1 cellular context compared by ENCODE assay signal in the genomic region with DNA sequence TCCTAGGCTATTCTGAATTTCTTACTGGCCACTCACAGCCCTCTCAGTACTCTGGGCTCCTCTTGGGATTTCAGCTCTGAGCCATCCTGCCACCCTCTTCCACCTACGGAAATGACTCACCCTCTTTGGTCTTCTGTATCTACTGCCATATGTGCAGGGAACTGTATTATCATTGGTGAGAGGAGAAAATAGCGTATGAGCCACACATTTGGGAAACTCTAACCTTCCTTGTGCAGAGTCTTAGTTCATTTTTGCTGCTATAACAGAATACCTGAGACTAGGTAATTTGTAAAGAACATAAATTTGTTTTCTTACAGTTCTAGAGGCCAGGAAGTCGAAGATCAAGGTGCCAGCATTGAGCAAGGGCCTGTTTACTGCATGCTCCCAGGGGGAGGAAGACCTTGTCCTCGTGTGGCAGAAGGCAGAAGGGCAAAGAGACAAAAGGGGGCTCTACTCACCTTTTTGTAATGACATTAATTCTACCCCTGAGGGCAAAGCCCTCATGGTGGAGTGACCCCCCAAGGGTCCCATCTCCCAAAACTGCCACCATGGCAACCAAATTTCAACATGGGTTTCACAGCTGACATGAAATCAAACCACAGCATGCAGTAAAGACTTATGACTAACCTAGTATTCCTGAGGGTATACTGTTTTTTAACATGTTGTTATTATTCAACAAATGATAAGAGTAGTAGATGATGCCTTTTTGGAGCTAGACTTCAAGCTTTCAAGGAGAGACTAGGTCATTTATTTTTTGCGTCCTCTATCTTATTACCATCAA.
TF ChIP-seq lines count a peak whose summit lies in the region.

No MANE protein-coding gene starts in this region.

TF ChIP-seq in HepG2, 621 proteins besides CTCF, POLR2A, EP300 and RAD21 (continued from another document and continues in another):
- TF ChIP-seq, protein P1, sequence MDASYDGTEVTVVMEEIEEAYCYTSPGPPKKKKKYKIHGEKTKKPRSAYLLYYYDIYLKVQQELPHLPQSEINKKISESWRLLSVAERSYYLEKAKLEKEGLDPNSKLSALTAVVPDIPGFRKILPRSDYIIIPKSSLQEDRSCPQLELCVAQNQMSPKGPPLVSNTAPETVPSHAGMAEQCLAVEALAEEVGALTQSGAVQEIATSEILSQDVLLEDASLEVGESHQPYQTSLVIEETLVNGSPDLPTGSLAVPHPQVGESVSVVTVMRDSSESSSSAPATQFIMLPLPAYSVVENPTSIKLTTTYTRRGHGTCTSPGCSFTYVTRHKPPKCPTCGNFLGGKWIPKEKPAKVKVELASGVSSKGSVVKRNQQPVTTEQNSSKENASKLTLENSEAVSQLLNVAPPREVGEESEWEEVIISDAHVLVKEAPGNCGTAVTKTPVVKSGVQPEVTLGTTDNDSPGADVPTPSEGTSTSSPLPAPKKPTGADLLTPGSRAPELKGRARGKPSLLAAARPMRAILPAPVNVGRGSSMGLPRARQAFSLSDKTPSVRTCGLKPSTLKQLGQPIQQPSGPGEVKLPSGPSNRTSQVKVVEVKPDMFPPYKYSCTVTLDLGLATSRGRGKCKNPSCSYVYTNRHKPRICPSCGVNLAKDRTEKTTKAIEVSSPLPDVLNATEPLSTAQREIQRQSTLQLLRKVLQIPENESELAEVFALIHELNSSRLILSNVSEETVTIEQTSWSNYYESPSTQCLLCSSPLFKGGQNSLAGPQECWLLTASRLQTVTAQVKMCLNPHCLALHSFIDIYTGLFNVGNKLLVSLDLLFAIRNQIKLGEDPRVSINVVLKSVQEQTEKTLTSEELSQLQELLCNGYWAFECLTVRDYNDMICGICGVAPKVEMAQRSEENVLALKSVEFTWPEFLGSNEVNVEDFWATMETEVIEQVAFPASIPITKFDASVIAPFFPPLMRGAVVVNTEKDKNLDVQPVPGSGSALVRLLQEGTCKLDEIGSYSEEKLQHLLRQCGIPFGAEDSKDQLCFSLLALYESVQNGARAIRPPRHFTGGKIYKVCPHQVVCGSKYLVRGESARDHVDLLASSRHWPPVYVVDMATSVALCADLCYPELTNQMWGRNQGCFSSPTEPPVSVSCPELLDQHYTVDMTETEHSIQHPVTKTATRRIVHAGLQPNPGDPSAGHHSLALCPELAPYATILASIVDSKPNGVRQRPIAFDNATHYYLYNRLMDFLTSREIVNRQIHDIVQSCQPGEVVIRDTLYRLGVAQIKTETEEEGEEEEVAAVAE (CRISPR knock-in tag; IDR thresholded peaks at IDR 0.05; ENCODE audit: borderline replicate concordance), result no peak
- TF ChIP-seq NR2F1 (CRISPR knock-in tag; IDR thresholded peaks at IDR 0.05) (no peak), SRY (CRISPR knock-in tag; IDR thresholded peaks at IDR 0.05) (no peak), ZNF562 (CRISPR knock-in tag; IDR thresholded peaks at IDR 0.05; ENCODE audit: borderline replicate concordance) (no peak), ZNF136 (CRISPR knock-in tag; IDR thresholded peaks at IDR 0.05; ENCODE audit: low read depth) (no peak), ZSCAN20 (CRISPR knock-in tag; IDR thresholded peaks at IDR 0.05; ENCODE audit: borderline replicate concordance) (no peak), ISL2 (CRISPR knock-in tag; IDR thresholded peaks at IDR 0.05) (no peak), DPF2 (CRISPR knock-in tag; IDR thresholded peaks at IDR 0.05; ENCODE audit: borderline replicate concordance, low read depth) (0 out of 2 replicates have a peak, but pooled peaks have one; percentile 30), JUNB (CRISPR knock-in tag; IDR thresholded peaks at IDR 0.05; ENCODE audit: borderline replicate concordance) (0 out of 2 replicates have a peak, but pooled peaks have one; percentile 37), ZNF44 (CRISPR knock-in tag; IDR thresholded peaks at IDR 0.05) (no peak), GTF3A (CRISPR knock-in tag; conservative IDR thresholded peaks at IDR 0.05) (no peak), CENPX (CRISPR knock-in tag; IDR thresholded peaks at IDR 0.05) (no peak), ZNF326 (CRISPR knock-in tag; IDR thresholded peaks at IDR 0.05; ENCODE audit: borderline replicate concordance) (no peak), ZMYM3 (CRISPR knock-in tag; IDR thresholded peaks at IDR 0.05) (0 out of 2 replicates have a peak, but pooled peaks have one; percentile 16), ZNF350 (CRISPR knock-in tag; IDR thresholded peaks at IDR 0.05; ENCODE audit: borderline replicate concordance, low read depth) (peak; percentile 44; the same call in 1 of the 2 replicates), ZNF17 (CRISPR knock-in tag; IDR thresholded peaks at IDR 0.05) (no peak), ARHGAP35 (CRISPR knock-in tag; IDR thresholded peaks at IDR 0.05; ENCODE audit: borderline replicate concordance) (no peak), AKAP8 (CRISPR knock-in tag; IDR thresholded peaks at IDR 0.05) (no peak), ZNF772 (CRISPR knock-in tag; IDR thresholded peaks at IDR 0.05) (no peak), ZNF256 (CRISPR knock-in tag; conservative IDR thresholded peaks at IDR 0.05) (no peak), CENPT (CRISPR knock-in tag; IDR thresholded peaks at IDR 0.05; ENCODE audit: low read depth) (no peak), HCFC1 (IDR thresholded peaks at IDR 0.05; ENCODE audit: low read depth, low read length) (no peak), KLF13 (CRISPR knock-in tag; IDR thresholded peaks at IDR 0.05) (no peak), SALL1 (CRISPR knock-in tag; IDR thresholded peaks at IDR 0.05) (peak; percentile 64; the same call in 1 of the 2 replicates), ZNF737 (CRISPR knock-in tag; IDR thresholded peaks at IDR 0.05; ENCODE audit: borderline replicate concordance) (no peak), TCF7 (IDR thresholded peaks at IDR 0.05; ENCODE audit: low read depth) (no peak; the same call in 1 of the 2 replicates), ZNF615 (CRISPR knock-in tag; IDR thresholded peaks at IDR 0.05; ENCODE audit: borderline replicate concordance) (no peak), FOXP1 (IDR thresholded peaks at IDR 0.05) (no peak), FOXP1 (CRISPR knock-in tag; IDR thresholded peaks at IDR 0.05) (peak; percentile 83), ERF (CRISPR knock-in tag; IDR thresholded peaks at IDR 0.05) (no peak), HMG20B (CRISPR knock-in tag; conservative IDR thresholded peaks at IDR 0.05) (no peak), ZNF354B (CRISPR knock-in tag; IDR thresholded peaks at IDR 0.05) (no peak), NR2F6 (IDR thresholded peaks at IDR 0.05) (peak; percentile 31; the same call in 1 of the 2 replicates), NR2F6 (CRISPR knock-in tag; IDR thresholded peaks at IDR 0.05) (0 out of 2 replicates have a peak, but pooled peaks have one; percentile 21), PPARG (CRISPR knock-in tag; conservative IDR thresholded peaks at IDR 0.05) (no peak)
- TF ChIP-seq, protein P2, sequence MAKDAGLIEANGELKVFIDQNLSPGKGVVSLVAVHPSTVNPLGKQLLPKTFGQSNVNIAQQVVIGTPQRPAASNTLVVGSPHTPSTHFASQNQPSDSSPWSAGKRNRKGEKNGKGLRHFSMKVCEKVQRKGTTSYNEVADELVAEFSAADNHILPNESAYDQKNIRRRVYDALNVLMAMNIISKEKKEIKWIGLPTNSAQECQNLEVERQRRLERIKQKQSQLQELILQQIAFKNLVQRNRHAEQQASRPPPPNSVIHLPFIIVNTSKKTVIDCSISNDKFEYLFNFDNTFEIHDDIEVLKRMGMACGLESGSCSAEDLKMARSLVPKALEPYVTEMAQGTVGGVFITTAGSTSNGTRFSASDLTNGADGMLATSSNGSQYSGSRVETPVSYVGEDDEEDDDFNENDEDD (CRISPR knock-in tag; IDR thresholded peaks at IDR 0.05; ENCODE audit: borderline replicate concordance), result no peak
- TF ChIP-seq, protein P3, sequence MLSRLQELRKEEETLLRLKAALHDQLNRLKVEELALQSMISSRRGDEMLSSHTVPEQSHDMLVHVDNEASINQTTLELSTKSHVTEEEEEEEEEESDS (CRISPR knock-in tag; IDR thresholded peaks at IDR 0.05; ENCODE audit: borderline replicate concordance), result no peak
- TF ChIP-seq, protein P4, sequence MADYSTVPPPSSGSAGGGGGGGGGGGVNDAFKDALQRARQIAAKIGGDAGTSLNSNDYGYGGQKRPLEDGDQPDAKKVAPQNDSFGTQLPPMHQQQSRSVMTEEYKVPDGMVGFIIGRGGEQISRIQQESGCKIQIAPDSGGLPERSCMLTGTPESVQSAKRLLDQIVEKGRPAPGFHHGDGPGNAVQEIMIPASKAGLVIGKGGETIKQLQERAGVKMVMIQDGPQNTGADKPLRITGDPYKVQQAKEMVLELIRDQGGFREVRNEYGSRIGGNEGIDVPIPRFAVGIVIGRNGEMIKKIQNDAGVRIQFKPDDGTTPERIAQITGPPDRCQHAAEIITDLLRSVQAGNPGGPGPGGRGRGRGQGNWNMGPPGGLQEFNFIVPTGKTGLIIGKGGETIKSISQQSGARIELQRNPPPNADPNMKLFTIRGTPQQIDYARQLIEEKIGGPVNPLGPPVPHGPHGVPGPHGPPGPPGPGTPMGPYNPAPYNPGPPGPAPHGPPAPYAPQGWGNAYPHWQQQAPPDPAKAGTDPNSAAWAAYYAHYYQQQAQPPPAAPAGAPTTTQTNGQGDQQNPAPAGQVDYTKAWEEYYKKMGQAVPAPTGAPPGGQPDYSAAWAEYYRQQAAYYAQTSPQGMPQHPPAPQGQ (CRISPR knock-in tag; IDR thresholded peaks at IDR 0.05; ENCODE audit: borderline replicate concordance), result no peak
- TF ChIP-seq, protein P5, sequence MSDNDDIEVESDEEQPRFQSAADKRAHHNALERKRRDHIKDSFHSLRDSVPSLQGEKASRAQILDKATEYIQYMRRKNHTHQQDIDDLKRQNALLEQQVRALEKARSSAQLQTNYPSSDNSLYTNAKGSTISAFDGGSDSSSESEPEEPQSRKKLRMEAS (IDR thresholded peaks at IDR 0.05), result peak; percentile 63; the same call in 1 of the 2 replicates
- TF ChIP-seq, protein P6, sequence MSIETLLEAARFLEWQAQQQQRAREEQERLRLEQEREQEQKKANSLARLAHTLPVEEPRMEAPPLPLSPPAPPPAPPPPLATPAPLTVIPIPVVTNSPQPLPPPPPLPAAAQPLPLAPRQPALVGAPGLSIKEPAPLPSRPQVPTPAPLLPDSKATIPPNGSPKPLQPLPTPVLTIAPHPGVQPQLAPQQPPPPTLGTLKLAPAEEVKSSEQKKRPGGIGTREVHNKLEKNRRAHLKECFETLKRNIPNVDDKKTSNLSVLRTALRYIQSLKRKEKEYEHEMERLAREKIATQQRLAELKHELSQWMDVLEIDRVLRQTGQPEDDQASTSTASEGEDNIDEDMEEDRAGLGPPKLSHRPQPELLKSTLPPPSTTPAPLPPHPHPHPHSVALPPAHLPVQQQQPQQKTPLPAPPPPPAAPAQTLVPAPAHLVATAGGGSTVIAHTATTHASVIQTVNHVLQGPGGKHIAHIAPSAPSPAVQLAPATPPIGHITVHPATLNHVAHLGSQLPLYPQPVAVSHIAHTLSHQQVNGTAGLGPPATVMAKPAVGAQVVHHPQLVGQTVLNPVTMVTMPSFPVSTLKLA (IDR thresholded peaks at IDR 0.05), result no peak
- TF ChIP-seq, protein P7, sequence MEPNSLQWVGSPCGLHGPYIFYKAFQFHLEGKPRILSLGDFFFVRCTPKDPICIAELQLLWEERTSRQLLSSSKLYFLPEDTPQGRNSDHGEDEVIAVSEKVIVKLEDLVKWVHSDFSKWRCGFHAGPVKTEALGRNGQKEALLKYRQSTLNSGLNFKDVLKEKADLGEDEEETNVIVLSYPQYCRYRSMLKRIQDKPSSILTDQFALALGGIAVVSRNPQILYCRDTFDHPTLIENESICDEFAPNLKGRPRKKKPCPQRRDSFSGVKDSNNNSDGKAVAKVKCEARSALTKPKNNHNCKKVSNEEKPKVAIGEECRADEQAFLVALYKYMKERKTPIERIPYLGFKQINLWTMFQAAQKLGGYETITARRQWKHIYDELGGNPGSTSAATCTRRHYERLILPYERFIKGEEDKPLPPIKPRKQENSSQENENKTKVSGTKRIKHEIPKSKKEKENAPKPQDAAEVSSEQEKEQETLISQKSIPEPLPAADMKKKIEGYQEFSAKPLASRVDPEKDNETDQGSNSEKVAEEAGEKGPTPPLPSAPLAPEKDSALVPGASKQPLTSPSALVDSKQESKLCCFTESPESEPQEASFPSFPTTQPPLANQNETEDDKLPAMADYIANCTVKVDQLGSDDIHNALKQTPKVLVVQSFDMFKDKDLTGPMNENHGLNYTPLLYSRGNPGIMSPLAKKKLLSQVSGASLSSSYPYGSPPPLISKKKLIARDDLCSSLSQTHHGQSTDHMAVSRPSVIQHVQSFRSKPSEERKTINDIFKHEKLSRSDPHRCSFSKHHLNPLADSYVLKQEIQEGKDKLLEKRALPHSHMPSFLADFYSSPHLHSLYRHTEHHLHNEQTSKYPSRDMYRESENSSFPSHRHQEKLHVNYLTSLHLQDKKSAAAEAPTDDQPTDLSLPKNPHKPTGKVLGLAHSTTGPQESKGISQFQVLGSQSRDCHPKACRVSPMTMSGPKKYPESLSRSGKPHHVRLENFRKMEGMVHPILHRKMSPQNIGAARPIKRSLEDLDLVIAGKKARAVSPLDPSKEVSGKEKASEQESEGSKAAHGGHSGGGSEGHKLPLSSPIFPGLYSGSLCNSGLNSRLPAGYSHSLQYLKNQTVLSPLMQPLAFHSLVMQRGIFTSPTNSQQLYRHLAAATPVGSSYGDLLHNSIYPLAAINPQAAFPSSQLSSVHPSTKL (CRISPR knock-in tag; IDR thresholded peaks at IDR 0.05), result peak; percentile 77
- TF ChIP-seq, protein P8, sequence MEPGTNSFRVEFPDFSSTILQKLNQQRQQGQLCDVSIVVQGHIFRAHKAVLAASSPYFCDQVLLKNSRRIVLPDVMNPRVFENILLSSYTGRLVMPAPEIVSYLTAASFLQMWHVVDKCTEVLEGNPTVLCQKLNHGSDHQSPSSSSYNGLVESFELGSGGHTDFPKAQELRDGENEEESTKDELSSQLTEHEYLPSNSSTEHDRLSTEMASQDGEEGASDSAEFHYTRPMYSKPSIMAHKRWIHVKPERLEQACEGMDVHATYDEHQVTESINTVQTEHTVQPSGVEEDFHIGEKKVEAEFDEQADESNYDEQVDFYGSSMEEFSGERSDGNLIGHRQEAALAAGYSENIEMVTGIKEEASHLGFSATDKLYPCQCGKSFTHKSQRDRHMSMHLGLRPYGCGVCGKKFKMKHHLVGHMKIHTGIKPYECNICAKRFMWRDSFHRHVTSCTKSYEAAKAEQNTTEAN (CRISPR knock-in tag; conservative IDR thresholded peaks at IDR 0.05), result no peak
- TF ChIP-seq, protein P9, sequence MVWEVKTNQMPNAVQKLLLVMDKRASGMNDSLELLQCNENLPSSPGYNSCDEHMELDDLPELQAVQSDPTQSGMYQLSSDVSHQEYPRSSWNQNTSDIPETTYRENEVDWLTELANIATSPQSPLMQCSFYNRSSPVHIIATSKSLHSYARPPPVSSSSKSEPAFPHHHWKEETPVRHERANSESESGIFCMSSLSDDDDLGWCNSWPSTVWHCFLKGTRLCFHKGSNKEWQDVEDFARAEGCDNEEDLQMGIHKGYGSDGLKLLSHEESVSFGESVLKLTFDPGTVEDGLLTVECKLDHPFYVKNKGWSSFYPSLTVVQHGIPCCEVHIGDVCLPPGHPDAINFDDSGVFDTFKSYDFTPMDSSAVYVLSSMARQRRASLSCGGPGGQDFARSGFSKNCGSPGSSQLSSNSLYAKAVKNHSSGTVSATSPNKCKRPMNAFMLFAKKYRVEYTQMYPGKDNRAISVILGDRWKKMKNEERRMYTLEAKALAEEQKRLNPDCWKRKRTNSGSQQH (CRISPR knock-in tag; IDR thresholded peaks at IDR 0.05; ENCODE audit: low read depth), result no peak
